In genomic region chr13:19172007-19172646, GRCh38 we compare ENCODE assay signal across 23 cellular contexts. TPM values are rescaled to one million over a fixed set of nuclear protein-coding genes. Genes with fewer than 3 reads are reported as not detected.
"Had no signal": no experiment of that assay in that cellular context is flagged by ENCODE, and none has a peak within 500 bp of the region (broad histone marks: within the 10 kb centered on the region; RNA-seq: fewer than 3 reads in every experiment).

No MANE protein-coding gene starts in this region.

- ATAC-seq: K562, Panc1, PC-3 had no signal

- H3K4me3 ChIP-seq: K562 had no signal

- H3K27ac Mint-ChIP-seq: IgD-negative memory B cell had no signal

- H3K4me3 Mint-ChIP-seq: IgD-negative memory B cell had no signal

- DNase-seq: Kasumi-1, MM.1S, NCI-H1092 treated with DMSO at 0.1 percent for 48 hours, NCI-H1436, NCI-H187, NCI-H2029, NCI-H2081 treated with DMSO at 0.1 percent for 48 hours, NCI-H2171, NCI-H226, NCI-H446, NCI-H510A, NCI-H524 treated with DMSO at 0.1 percent for 48 hours, NCI-H69, NCI-H774, PC-3, SHP77, SK-N-SH had no signal

- H3K27ac ChIP-seq: HL-60, KMS-11, RWPE1 had no signal

- H3K36me3 Mint-ChIP-seq: IgD-negative memory B cell had no signal

- H3K9me3 ChIP-seq: SK-N-SH had no signal

- H3K4me1 Mint-ChIP-seq: IgD-negative memory B cell had no signal

RNA-seq across cellular contexts. Expression of gene TUBA3C, which starts 9.5 kb away (rescaled TPM):
- total RNA-seq: PC-3 had no signal
- polyA plus RNA-seq: IgD-negative memory B cell had no signal
